In genomic region chr19:38975214-38975860, GRCh38 we compare ENCODE assay signal across 8 cellular contexts. TPM values are rescaled to one million over a fixed set of nuclear protein-coding genes. Genes with fewer than 3 reads are reported as not detected.
DNase-seq lines count a peak whose midpoint lies in the region; ATAC-seq, FAIRE-seq and TF ChIP-seq lines count a peak whose summit lies in the region.

Gene FBXO17 (minus strand): TSS chr19:38975742. CDS start chr19:38950319, 25,423 bp downstream.

- H4K5ac ChIP-seq in H1 (ENCODE audit: insufficient read length, low read depth, low read length): peak within 1 kb of the TSS; percentile 85

- H2AFZ ChIP-seq in OCI-LY3 (ENCODE audit: low read depth, low read length) (peak within 1 kb of the TSS; percentile 10; the same call in 1 of the 2 replicates), H1 (ENCODE audit: low read length) (peak within 1 kb of the TSS; percentile 67; the same call in 1 of the 2 replicates)

- H3K23ac ChIP-seq in H1 (ENCODE audit: insufficient read length): no peak within 1 kb of the TSS

- H4K20me1 ChIP-seq in OCI-LY3 (ENCODE audit: insufficient read depth, low read length): peaks cover 7% of the 10 kb centered on the region
- no peaks in the 10 kb centered on the region for H4K20me1 ChIP-seq in H1 (replicated peaks in 1 of 2; ENCODE audit: control insufficient read depth in 1 of 2, insufficient read depth in 2 of 2, low read length in 2 of 2)

- no peak within 1 kb of the TSS for H3K4ac ChIP-seq in H1 (replicated peaks; ENCODE audit: insufficient read length, low read depth, low read length)

- H3K4me1 ChIP-seq in OCI-LY3 (ENCODE audit: low read length) (peaks cover 39% of the 10 kb centered on the region), H1 (replicated peaks in 1 of 4; ENCODE audit: control insufficient read depth in 3 of 4, insufficient read depth in 4 of 4, low read length in 3 of 4) (peaks cover 0 to 7% (median 3%) of the 10 kb centered on the region in 4 experiments; a peak in 3 of 7 replicates)

- CTCF ChIA-PET in H1 (lab: Charles Lee; ENCODE audit: partially characterized antibody): interaction anchor here (1.0 to 4.1 kb wide), 14 partner anchors 14 to 88 kb away, joined by 3 to 32 read pairs (median 8); no protein-coding TSS in a partner anchor

- FAIRE-seq in H1 (lab: Jason Lieb, UNC): no peak

- H3K9me3 ChIP-seq in OCI-LY3 (ENCODE audit: insufficient read depth, low read length): peaks cover 5% of the 10 kb centered on the region; the same call in 1 of the 2 replicates
- H3K9me3 ChIP-seq in H1 (ENCODE audit: insufficient read depth in 2 of 2, low read depth in 1 of 2, low read length in 1 of 2): no peaks in the 10 kb centered on the region

- H3K4me3 ChIP-seq in OCI-LY3 (ENCODE audit: low read length): peak within 1 kb of the TSS; percentile 88
- peak within 1 kb of the TSS; percentile 48 to 82 (median 74) for H3K4me3 ChIP-seq in H1 (ENCODE audit: extremely low read depth in 1 of 4, insufficient read depth in 2 of 4, low read depth in 3 of 4, low read length in 4 of 4)
- H3K4me3 ChIP-seq in lower leg skin (ENCODE audit: low read depth, poor library complexity, severe bottlenecking): peak within 1 kb of the TSS; percentile 36

- no peak within 1 kb of the TSS for H2AK5ac ChIP-seq in H1 (ENCODE audit: low read depth, low read length)

- TF ChIP-seq POLR2A in H1 (IDR thresholded peaks at IDR 0.05; ENCODE audit: control extremely low read depth in 1 of 2, low read depth in 2 of 2, low read length in 2 of 2) (no peak; a peak in 1 of 3 replicates), lower leg skin (IDR thresholded peaks at IDR 0.05) (no peak)

- no peaks in the 10 kb centered on the region for H3K79me1 ChIP-seq in H1 (ENCODE audit: low read depth, low read length)

- H3K36me3 ChIP-seq in OCI-LY3 (replicated peaks; ENCODE audit: low read depth, low read length) (peaks cover 22% of the 10 kb centered on the region), H1 (ENCODE audit: control insufficient read depth in 2 of 4, insufficient read depth in 4 of 4, low read length in 3 of 4) (peaks cover 0 to 3% (median 0%) of the 10 kb centered on the region in 4 experiments; a peak in 2 of 8 replicates)

- peak within 1 kb of the TSS; percentile 97 for H3K27ac ChIP-seq in OCI-LY3 (ENCODE audit: low read length)
- H3K27ac ChIP-seq in H1 (ENCODE audit: low read depth, low read length): peak within 1 kb of the TSS; percentile 12; the same call in 1 of the 2 replicates

- H3K9ac ChIP-seq in OCI-LY3 (ENCODE audit: low read length) (peak within 1 kb of the TSS; percentile 97), H1 (replicated peaks in 1 of 4; ENCODE audit: extremely low read depth in 1 of 4, low read depth in 3 of 4, low read length in 3 of 4) (peak within 1 kb of the TSS; percentile 49 to 62 (median 58))

- POLR2A ChIA-PET in H1 (lab: Charles Lee; ENCODE audit: partially characterized antibody): interaction anchor here (0.7 to 2.1 kb wide), 8 partner anchors 10 to 150 kb away, joined by 3 to 11 read pairs (median 4); partner anchors contain the start of genes FBXO27, NFKBIB and PAK4

- H4K8ac ChIP-seq in H1 (ENCODE audit: extremely low read depth, insufficient read depth, low read length): peak within 1 kb of the TSS; percentile 54

- H3K18ac ChIP-seq in H1 (ENCODE audit: extremely low read depth, low read length): peak within 1 kb of the TSS; percentile 94

- peaks cover 6% of the 10 kb centered on the region; the same call in 1 of the 2 replicates for H3K23me2 ChIP-seq in H1 (ENCODE audit: low read depth, low read length)

- H3K14ac ChIP-seq in H1 (ENCODE audit: insufficient read length): no peak within 1 kb of the TSS

- TF ChIP-seq CTCF in OCI-LY3 (IDR thresholded peaks at IDR 0.05; ENCODE audit: low read depth, low read length): no peak
- TF ChIP-seq CTCF in H1 (IDR thresholded peaks at IDR 0.05; ENCODE audit: control extremely low read depth in 1 of 3, insufficient read depth in 1 of 3, low read depth in 1 of 3, low read length in 3 of 3): no peak
- TF ChIP-seq CTCF in lower leg skin (IDR thresholded peaks at IDR 0.05): no peak
- TF ChIP-seq CTCF in subcutaneous adipose tissue (IDR thresholded peaks at IDR 0.05; ENCODE audit: low read depth): no peak

- no peak for TF ChIP-seq RAD21 in H1 (IDR thresholded peaks at IDR 0.05 in 1 of 2, conservative IDR thresholded peaks at IDR 0.05 in 1 of 2; ENCODE audit: low read depth in 2 of 2, low read length in 2 of 2)

- peak within 1 kb of the TSS; percentile 90 for H2BK5ac ChIP-seq in H1 (ENCODE audit: low read depth, low read length)

- peak within 1 kb of the TSS; percentile 5 for H4K91ac ChIP-seq in H1 (replicated peaks; ENCODE audit: insufficient read length, low read length)

- H3K79me2 ChIP-seq in OCI-LY3 (ENCODE audit: low read length) (peaks cover 51% of the 10 kb centered on the region), H1 (ENCODE audit: control insufficient read depth in 1 of 2, insufficient read depth in 2 of 2, low read length in 2 of 2) (peaks cover 0 to 4% of the 10 kb centered on the region in 2 experiments; a peak in 1 of 4 replicates)

- intact Hi-C loops in lower leg skin (cut with DNase I; ENCODE audit: low total_unique reads): no loop called here

- H2BK120ac ChIP-seq in H1 (replicated peaks; ENCODE audit: low read depth, low read length): no peak within 1 kb of the TSS

- peak within 1 kb of the TSS; percentile 61; the same call in 1 of the 2 replicates for H2BK15ac ChIP-seq in H1 (ENCODE audit: low read length)

- WGBS in H1 (ENCODE audit: extremely low coverage in 1 of 2, insufficient coverage in 1 of 2, insufficient read length in 1 of 2, insufficient replicate concordance in 2 of 2, low coverage in 1 of 2, low lambda C conversion rate in 2 of 2, missing lambda C conversion rate in 1 of 2), 2 experiments: 2% methylated on average over 41 of the region's 63 CpGs; no CpG with 5 or more reads in 1 of the 2 experiments
- 1 to 8% methylated on average over 22 to 31 of the region's 63 CpGs for WGBS in lower leg skin, 2 donors

- no peak within 1 kb of the TSS for H2BK20ac ChIP-seq in H1 (ENCODE audit: low read length)

- H3K27me3 ChIP-seq in OCI-LY3 (ENCODE audit: low read depth, low read length) (no peaks in the 10 kb centered on the region), H1 (replicated peaks in 1 of 4; ENCODE audit: control insufficient read depth in 3 of 4, extremely low read depth in 1 of 4, insufficient read depth in 3 of 4, low read length in 3 of 4) (0 out of 7 replicates have a peak, but pooled peaks cover 0 to 3% (median 0%) of the 10 kb centered on the region in 4 experiments)

- H3K56ac ChIP-seq in H1 (replicated peaks; ENCODE audit: insufficient read length, low read depth, low read length): peak within 1 kb of the TSS; percentile 10

- peak; percentile 68 for DNase-seq in EH (ENCODE audit: low read depth)
- DNase-seq in H1 (ENCODE audit: low read depth in 1 of 2, low spot score in 2 of 2): peak in 1 of 2 experiments; percentile 84
- DNase-seq in lower leg skin (ENCODE audit: low spot score in 2 of 2): peak; percentile 25 to 90
- no peak for DNase-seq in OCI-M2 (lab: John Stamatoyannopoulos, UW; ENCODE audit: unreplicated experiment)
- no peak for DNase-seq in activated naive CD4-positive, alpha-beta T cell (lab: John Stamatoyannopoulos, UW)

- H3K4me2 ChIP-seq in OCI-LY3 (ENCODE audit: low read length): peak within 1 kb of the TSS; percentile 90
- peak within 1 kb of the TSS; percentile 80 to 88 for H3K4me2 ChIP-seq in H1 (ENCODE audit: insufficient read depth in 1 of 2, low read depth in 2 of 2, low read length in 2 of 2)

- ATAC-seq in HG02884 (IDR thresholded peaks at IDR 0.05; ENCODE audit: unreplicated experiment): no peak

- H2BK12ac ChIP-seq in H1 (ENCODE audit: low read depth, low read length): peak within 1 kb of the TSS; percentile 98

- TF ChIP-seq EP300 in H1 (IDR thresholded peaks at IDR 0.05; ENCODE audit: borderline replicate concordance in 1 of 2, low read depth in 2 of 2, low read length in 2 of 2): no peak

TF ChIP-seq in H1, 55 proteins besides CTCF, POLR2A, EP300 and RAD21 (continues in another document):
- TF ChIP-seq SAP30 (IDR thresholded peaks at IDR 0.05; ENCODE audit: insufficient read depth, insufficient replicate concordance, low read length): peak; percentile 79
- TF ChIP-seq KDM5A (IDR thresholded peaks at IDR 0.05; ENCODE audit: low read length): no peak
- TF ChIP-seq JUN (IDR thresholded peaks at IDR 0.05; ENCODE audit: low read depth, low read length): no peak
- TF ChIP-seq SIX5 (IDR thresholded peaks at IDR 0.05; ENCODE audit: low read depth, low read length): no peak
- TF ChIP-seq TAF1 (IDR thresholded peaks at IDR 0.05; ENCODE audit: low read depth, low read length): peak; percentile 19; the same call in 1 of the 2 replicates
- TF ChIP-seq RBBP5 (IDR thresholded peaks at IDR 0.05; ENCODE audit: borderline replicate concordance, low read depth, low read length): peak; percentile 49; the same call in 1 of the 2 replicates
- TF ChIP-seq HDAC2 (IDR thresholded peaks at IDR 0.05; ENCODE audit: borderline replicate concordance in 1 of 2, low read depth in 2 of 2, low read length in 2 of 2): peak in 1 of 2 experiments; percentile 78; a peak in 2 of 4 replicates
- peak; percentile 13 for TF ChIP-seq ASH2L (IDR thresholded peaks at IDR 0.05; ENCODE audit: low read length)
- peak; percentile 42 for TF ChIP-seq KDM4A (IDR thresholded peaks at IDR 0.05; ENCODE audit: low read depth, low read length, severe bottlenecking)
- TF ChIP-seq SIN3A (conservative IDR thresholded peaks at IDR 0.05 in 1 of 2, IDR thresholded peaks at IDR 0.05 in 1 of 2; ENCODE audit: low read depth in 1 of 2, low read length in 2 of 2): peak; percentile 44 to 72; a peak in 1 of 4 replicates
- no peak for TF ChIP-seq BCL11A (IDR thresholded peaks at IDR 0.05; ENCODE audit: low read depth in 2 of 2, low read length in 2 of 2)
- 0 out of 2 replicates have a peak, but pooled peaks have one; percentile 4 for TF ChIP-seq YY1 (IDR thresholded peaks at IDR 0.05; ENCODE audit: low read depth, low read length)
- TF ChIP-seq SP2 (IDR thresholded peaks at IDR 0.05; ENCODE audit: low read length): no peak
- TF ChIP-seq EZH2 (IDR thresholded peaks at IDR 0.05; ENCODE audit: low read depth, low read length, severe bottlenecking): peak; percentile 16
- TF ChIP-seq PHF8 (conservative IDR thresholded peaks at IDR 0.05; ENCODE audit: low read depth, low read length): peak; percentile 63; the same call in 1 of the 2 replicates

RNA-seq across cellular contexts. Expression of gene FBXO17, which starts in this region (rescaled TPM):
- 14.5 and 15.3 TPM in 2 replicates for total RNA-seq in H1 (2021; fragmentation: NEBNext Ultra II Directional; extraction: Animal tissue kit (Norgen Biotek cat#: 25700))
- polyA plus RNA-seq in H1 (2011; rRNA removed): 11.7 and 19.9 TPM in 2 replicates
- polyA plus RNA-seq in H1 (2011; cell fraction: cytosol; rRNA removed): 16.3 TPM
- polyA plus RNA-seq in H1 (2011; cell fraction: nucleus; rRNA removed): 30.1 TPM
- 17.3 to 21.5 TPM (median 19.9 TPM) in 4 replicates for polyA plus RNA-seq in H1 (2012, experiment 1 of 2)
- polyA plus RNA-seq in H1 (2012, experiment 2 of 2): 15.3 TPM
- polyA plus RNA-seq in H1 (2013, experiment 1 of 2): 15.8 TPM
- 14.9 TPM for polyA plus RNA-seq in H1 (2013, experiment 2 of 2)
- polyA minus RNA-seq in H1 (2011; rRNA and poly(A)+ RNA removed): 3.7 and 7.2 TPM in 2 replicates
- polyA minus RNA-seq in H1 (2011; cell fraction: cytosol; rRNA and poly(A)+ RNA removed): 7.4 TPM
- 14.4 TPM for polyA minus RNA-seq in H1 (2011; cell fraction: nucleus; rRNA and poly(A)+ RNA removed)
- total RNA-seq in lower leg skin (10 to 100 TPM; 13.2 to 46.5 (median 34.3) TPM), subcutaneous adipose tissue (10 to 100 TPM; 12.6 to 88.7 (median 53.1) TPM)

Comparison
In these comparisons a context has a peak if more than half of its experiments do, and no peak if none do; other contexts are left out.
1. DNase-seq: peak in EH (single experiment) and lower leg skin (2 of 2); none in OCI-M2 (single experiment) and activated naive CD4-positive, alpha-beta T cell (0 of 4).
2. H3K4me3 ChIP-seq: peak in every context shown above with its lines; median percentile 88 in OCI-LY3; 74 in H1; 36 in lower leg skin.